Comparison of ENCODE assay signal across 18 cellular contexts in genomic region chr19:23436944-23437343, GRCh38. TPM values are rescaled to one million over a fixed set of nuclear protein-coding genes. Genes with fewer than 3 reads are reported as not detected.
DNase-seq lines count a peak whose midpoint lies in the region; ATAC-seq, FAIRE-seq and TF ChIP-seq lines count a peak whose summit lies in the region.
"Had no signal": no experiment of that assay in that cellular context is flagged by ENCODE, and none has a peak within 500 bp of the region (broad histone marks: within the 10 kb centered on the region; RNA-seq: fewer than 3 reads in every experiment).

No MANE protein-coding gene starts in this region.

- no peak overlapping the region for H3K9ac ChIP-seq in PC-3 (ENCODE audit: low read length)

- no peak overlapping the region for H2AFZ ChIP-seq in PC-3 (ENCODE audit: low read length)

- H3K4me1 ChIP-seq in A549: no peaks in the 10 kb centered on the region
- no peaks in the 10 kb centered on the region for H3K4me1 ChIP-seq in PC-3 (ENCODE audit: insufficient read depth, low read length)
- H3K4me1 ChIP-seq in testis: no peaks in the 10 kb centered on the region
- no peaks in the 10 kb centered on the region for H3K4me1 ChIP-seq in CD4-positive, alpha-beta memory T cell (ENCODE audit: insufficient read depth, low read length)
- H3K4me1 ChIP-seq: body of pancreas had no signal

- no peaks in the 10 kb centered on the region for H3F3A ChIP-seq in PC-3 (ENCODE audit: low read length, unreplicated experiment)

- TF ChIP-seq EP300 in A549 (IDR thresholded peaks at IDR 0.05): no peak

- peak in 1 of 2 experiments; percentile 83; a peak in 4 of 6 replicates for ATAC-seq in A549
- no peak for ATAC-seq in PC-3
- ATAC-seq in HG03039 (IDR thresholded peaks at IDR 0.05; ENCODE audit: unreplicated experiment): no peak
- ATAC-seq: body of pancreas; left lobe of liver; naive thymus-derived CD8-positive, alpha-beta T cell; stimulated activated memory B cell treated with anti-CD40 and anti-IgM and Interleukin-4, amounts not matched to agents 10 μg/mL and 1 μg/mL and 100 μg/mL, for 72 hours had no signal

- no peak for FAIRE-seq in A549 (lab: Jason Lieb, UNC)

- no peak overlapping the region for H3K27ac ChIP-seq in A549
- no peak overlapping the region for H3K27ac ChIP-seq in PC-3 (ENCODE audit: low read length)
- H3K27ac ChIP-seq in testis: no peak overlapping the region
- H3K27ac ChIP-seq in CD4-positive, alpha-beta memory T cell (ENCODE audit: low read depth, low read length): no peak overlapping the region
- H3K27ac ChIP-seq: body of pancreas had no signal

- TF ChIP-seq CTCF in A549 (IDR thresholded peaks at IDR 0.05): no peak
- no peak for TF ChIP-seq CTCF in PC-3 (conservative IDR thresholded peaks at IDR 0.05; ENCODE audit: low read depth, low read length)
- no peak for TF ChIP-seq CTCF in testis (IDR thresholded peaks at IDR 0.05)

- POLR2A ChIA-PET in A549 (lab: Yijun Ruan, JAX) (no interaction called here), PC-3 (lab: Charles Lee; ENCODE audit: unreplicated experiment) (no interaction called here)
- POLR2A ChIA-PET in CD4-positive, alpha-beta memory T cell (lab: Charles Lee; ENCODE audit: partially characterized antibody): no interaction called here

- no peaks in the 10 kb centered on the region for H4K20me1 ChIP-seq in PC-3 (ENCODE audit: low read length)

- H3K27ac Mint-ChIP-seq in CD4-positive, alpha-beta memory T cell: no peak overlapping the region
- H3K27ac Mint-ChIP-seq: naive thymus-derived CD8-positive, alpha-beta T cell; stimulated activated memory B cell treated with anti-CD40 and anti-IgM and Interleukin-4, amounts not matched to agents 10 μg/mL and 1 μg/mL and 100 μg/mL, for 72 hours had no signal

- peak overlapping the region in 1 of 8 donors; percentile 31 for H3K4me3 Mint-ChIP-seq in CD4-positive, alpha-beta memory T cell
- H3K4me3 Mint-ChIP-seq: naive thymus-derived CD8-positive, alpha-beta T cell; stimulated activated memory B cell treated with anti-CD40 and anti-IgM and Interleukin-4, amounts not matched to agents 10 μg/mL and 1 μg/mL and 100 μg/mL, for 72 hours had no signal

- no peak overlapping the region for H3K4me2 ChIP-seq in A549
- H3K4me2 ChIP-seq in PC-3 (ENCODE audit: low read length): no peak overlapping the region

- H3K27me3 Mint-ChIP-seq in CD4-positive, alpha-beta memory T cell: no peaks in the 10 kb centered on the region
- H3K27me3 Mint-ChIP-seq: stimulated activated memory B cell treated with anti-CD40 and anti-IgM and Interleukin-4, amounts not matched to agents 10 μg/mL and 1 μg/mL and 100 μg/mL, for 72 hours had no signal

- peaks cover 0 to 2% of the 10 kb centered on the region in 2 donors for H3K36me3 Mint-ChIP-seq in CD4-positive, alpha-beta memory T cell
- H3K36me3 Mint-ChIP-seq: stimulated activated memory B cell treated with anti-CD40 and anti-IgM and Interleukin-4, amounts not matched to agents 10 μg/mL and 1 μg/mL and 100 μg/mL, for 72 hours had no signal

- peaks cover 2 to 59% (median 42%) of the 10 kb centered on the region in 8 donors for H3K9me3 Mint-ChIP-seq in CD4-positive, alpha-beta memory T cell

- DNase-seq in A549 (ENCODE audit: low read depth in 1 of 2, low spot score in 1 of 2) (peak; percentile 10 to 37), ELR (ENCODE audit: low read depth) (peak; percentile 35), PC-3 (peak; percentile 9), erythroblast (lab: John Stamatoyannopoulos, UW) (peak; percentile 15 to 19), testis (no peak), hypothalamus (lab: John Stamatoyannopoulos, UW) (no peak)
- DNase-seq in CD4-positive, alpha-beta memory T cell: no peak
- DNase-seq: activated effector memory CD4-positive, alpha-beta T cell treated with Interleukin-2 at 50 U/mL for 16 hours; body of pancreas; C1 segment of cervical spinal cord; GDM1; head of caudate nucleus; naive thymus-derived CD8-positive, alpha-beta T cell; NCI-H187 treated with DMSO at 0.1 percent for 48 hours; stimulated activated CD4-positive, alpha-beta T cell treated with anti-CD3 and anti-CD28 coated beads, Interleukin-4, amount 100 ng/mL, for 1 hour had no signal

- TF ChIP-seq POLR2A in A549 (IDR thresholded peaks at IDR 0.05; ENCODE audit: low read length): no peak
- TF ChIP-seq POLR2A in erythroblast (IDR thresholded peaks at IDR 0.05; ENCODE audit: low read length): no peak
- no peak for TF ChIP-seq POLR2A in testis (IDR thresholded peaks at IDR 0.05)

- no peaks in the 10 kb centered on the region for H3K4me1 Mint-ChIP-seq in CD4-positive, alpha-beta memory T cell
- H3K4me1 Mint-ChIP-seq: naive thymus-derived CD8-positive, alpha-beta T cell; stimulated activated memory B cell treated with anti-CD40 and anti-IgM and Interleukin-4, amounts not matched to agents 10 μg/mL and 1 μg/mL and 100 μg/mL, for 72 hours had no signal

- peaks cover 38% of the 10 kb centered on the region for H3K9me3 ChIP-seq in A549
- peaks cover 22% of the 10 kb centered on the region; the same call in 1 of the 2 replicates for H3K9me3 ChIP-seq in PC-3 (ENCODE audit: low read length)
- no peaks in the 10 kb centered on the region for H3K9me3 ChIP-seq in testis
- H3K9me3 ChIP-seq in CD4-positive, alpha-beta memory T cell (ENCODE audit: control insufficient read depth in 1 of 2, low read length in 2 of 2): no peaks in the 10 kb centered on the region
- H3K9me3 ChIP-seq: body of pancreas had no signal

- CTCF ChIA-PET in A549 (lab: Yijun Ruan, JAX): no interaction called here
- CTCF ChIA-PET in PC-3 (lab: Charles Lee): no interaction called here
- CTCF ChIA-PET in CD4-positive, alpha-beta memory T cell (lab: Charles Lee; ENCODE audit: partially characterized antibody): interaction anchor here (0.6 kb wide), 1 partner anchor 13 kb away, joined by 3 read pairs; no protein-coding TSS in a partner anchor

- no peak overlapping the region for H3K4me3 ChIP-seq in A549
- H3K4me3 ChIP-seq in PC-3 (ENCODE audit: low read length): no peak overlapping the region
- H3K4me3 ChIP-seq in testis: no peak overlapping the region
- H3K4me3 ChIP-seq in CD4-positive, alpha-beta memory T cell (ENCODE audit: low read length in 2 of 2): no peak overlapping the region
- H3K4me3 ChIP-seq: body of pancreas had no signal

- H3K9me2 ChIP-seq in PC-3 (replicated peaks; ENCODE audit: low read length): no peaks in the 10 kb centered on the region

- no peak; a peak in 1 of 5 replicates for TF ChIP-seq RAD21 in A549 (conservative IDR thresholded peaks at IDR 0.05 in 1 of 2, IDR thresholded peaks at IDR 0.05 in 1 of 2)

- BruUV-seq in PC-3 (replicated peaks; lab: Mats Ljungman, UMichigan): no TSS peak

- H3K79me2 ChIP-seq in PC-3 (ENCODE audit: low read length): no peaks in the 10 kb centered on the region

- H3K27me3 ChIP-seq in PC-3 (ENCODE audit: low read length) (no peaks in the 10 kb centered on the region), testis (no peaks in the 10 kb centered on the region)
- H3K27me3 ChIP-seq in CD4-positive, alpha-beta memory T cell (ENCODE audit: insufficient read depth, low read length): no peaks in the 10 kb centered on the region
- H3K27me3 ChIP-seq: body of pancreas had no signal

- H3K36me3 ChIP-seq in PC-3 (ENCODE audit: low read depth, low read length): no peaks in the 10 kb centered on the region
- H3K36me3 ChIP-seq in testis (ENCODE audit: low read depth, missing control alignments): no peaks in the 10 kb centered on the region
- H3K36me3 ChIP-seq in CD4-positive, alpha-beta memory T cell (ENCODE audit: insufficient read depth, low read length): no peaks in the 10 kb centered on the region

- 6% methylated on average over 4 of the region's 4 CpGs for WGBS in A549 (ENCODE audit: missing lambda C conversion rate)
- WGBS in testis, 2 donors: 89 to 93% methylated on average over 4 of the region's 4 CpGs

- intact Hi-C loops in PC-3 (cut with micrococcal nuclease): no loop called here
- intact Hi-C loops in testis (cut with DNase I; ENCODE audit: low total_unique reads): no loop called here
- intact Hi-C loops in CD4-positive, alpha-beta memory T cell (cut with micrococcal nuclease): no loop called here

TF ChIP-seq in A549, 52 proteins besides CTCF, POLR2A, EP300 and RAD21 (continues in another document):
- TF ChIP-seq EHF (CRISPR knock-in tag; IDR thresholded peaks at IDR 0.05) (no peak), ATOH8 (CRISPR knock-in tag; IDR thresholded peaks at IDR 0.05; ENCODE audit: low read depth) (no peak), KDM5A (IDR thresholded peaks at IDR 0.05) (no peak), BHLHE40 (IDR thresholded peaks at IDR 0.05; ENCODE audit: low read depth, low read length) (no peak), HEYL (CRISPR knock-in tag; IDR thresholded peaks at IDR 0.05) (no peak), HOXB5 (CRISPR knock-in tag; IDR thresholded peaks at IDR 0.05) (no peak), USF2 (IDR thresholded peaks at IDR 0.05) (no peak), HOXB13 (CRISPR knock-in tag; IDR thresholded peaks at IDR 0.05; ENCODE audit: low read depth) (no peak), ZFP36 (IDR thresholded peaks at IDR 0.05; ENCODE audit: borderline replicate concordance, partially characterized antibody) (no peak), ZNF302 (CRISPR knock-in tag; IDR thresholded peaks at IDR 0.05) (no peak)

RNA-seq across cellular contexts. Expression of gene ZNF91, which starts 41.7 kb away (rescaled TPM):
- polyA plus RNA-seq in A549 (2011; rRNA removed) (0.76 and 0.89 TPM in 2 replicates), A549 (2017; fragmentation: RNase III; extraction: RNeasy Plus Mini Kit Qiagen cat#74134 plus additional on column Dnase treatment) (0.17 to 0.50 TPM (median 0.24 TPM) in 3 replicates), testis (ENCODE audit: insufficient read depth, low read depth, low replicate concordance) (50.1 TPM)
- polyA plus RNA-seq in A549 (2012; cell fraction: cytosol; rRNA removed): 0.18 and 0.25 TPM in 2 replicates
- 0.29 and 0.34 TPM in 2 replicates for polyA plus RNA-seq in A549 (2012; cell fraction: nucleus; rRNA removed)
- 0.83 and 1.4 TPM in 2 replicates for polyA minus RNA-seq in A549 (2011; rRNA and poly(A)+ RNA removed)
- total RNA-seq in PC-3 (2014; rRNA removed) (18.7 and 22.2 TPM in 2 replicates), testis (100 to 1,000 TPM in 1 of 2 donors, 10 to 100 TPM in 1; 96.1 to 101 TPM)
- 100 to 1,000 TPM; 111 to 113 TPM for total RNA-seq in CD4-positive, alpha-beta memory T cell
- 10 to 100 TPM in 1 of 2 donors, 1 to 10 TPM in 1; 8.9 to 47.0 TPM for polyA plus RNA-seq in CD4-positive, alpha-beta memory T cell

Comparison
In these comparisons a context has a peak if more than half of its experiments do, and no peak if none do; other contexts are left out.
1. DNase-seq: peak in A549 (2 of 2), ELR (single experiment), PC-3 (single experiment) and erythroblast (2 of 2); none in testis (single experiment), hypothalamus (0 of 51) and CD4-positive, alpha-beta memory T cell (0 of 5).